28 cellular contexts compared by ENCODE assay signal in the genomic region with DNA sequence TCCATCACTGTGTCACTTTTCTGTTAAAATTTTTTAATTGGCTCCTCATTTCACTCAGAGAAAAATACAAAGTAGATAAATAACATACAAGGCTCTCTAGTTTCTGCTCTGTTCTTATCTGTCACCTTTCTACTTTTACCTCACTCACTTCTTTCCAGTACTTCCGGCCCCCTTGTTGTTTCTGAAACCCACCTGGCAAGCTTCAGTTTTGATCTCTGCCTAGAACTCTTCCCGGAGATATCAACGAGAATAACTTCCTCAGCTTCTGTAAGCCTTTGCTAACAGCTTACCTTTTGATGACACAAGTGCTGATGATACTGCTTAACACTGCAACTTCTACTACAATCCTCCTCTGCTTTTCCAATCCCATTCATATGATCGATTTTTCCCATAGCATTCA.
"Had no signal": no experiment of that assay in that cellular context is flagged by ENCODE, and none has a peak within 500 bp of the region (broad histone marks: within the 10 kb centered on the region; RNA-seq: fewer than 3 reads in every experiment).

No MANE protein-coding gene starts in this region.

- DNase-seq: activated CD4-positive, alpha-beta memory T cell treated with anti-CD3 and anti-CD28 coated beads for 36 hours; activated CD4-positive, alpha-beta T cell treated with anti-CD3 and anti-CD28 coated beads for 36 hours; activated CD4-positive, alpha-beta T cell treated with anti-CD3 and anti-CD28 coated beads, Interleukin-2, amount 10 ng/mL, durations not matched to agents 24 days and 14 days; activated CD4-positive, CD25-positive, alpha-beta regulatory T cell; activated CD4-positive, CD25-positive, alpha-beta regulatory T cell treated with anti-CD3 and anti-CD28 coated beads, Interleukin-2, amount 50 U/mL, for 72 hours; activated CD8-positive, alpha-beta memory T cell treated with anti-CD3 and anti-CD28 coated beads, Interleukin-2, amount 50 U/mL, for 48 hours; activated CD8-positive, alpha-beta T cell treated with anti-CD3 and anti-CD28 coated beads, Interleukin-2, amount 10 ng/mL, durations not matched to agents 7 days and 5 days; activated gamma-delta T cell; activated naive CD4-positive, alpha-beta T cell; activated naive CD4-positive, alpha-beta T cell treated with anti-CD3 and anti-CD28 coated beads, Interleukin-2, amount 50 U/mL, for 16 hours; activated T-cell treated with anti-CD3 and anti-CD28 coated beads for 4 hours; activated T-cell treated with anti-CD3 and anti-CD28 coated beads, Interleukin-2, amount 50 U/mL, for 24 hours; activated T-cell treated with anti-CD3 and anti-CD28 coated beads, Interleukin-2, amount 50 U/mL, for 72 hours; amniotic stem cell; aorta; body of pancreas; caudate nucleus; cortex of kidney; dermis blood vessel endothelial cell; effector CD4-positive, alpha-beta T cell; effector memory CD8-positive, alpha-beta T cell; erythroblast; foreskin keratinocyte; gastrocnemius medialis; glutamatergic neuron; heart left ventricle; T-helper 2 cell had no signal

- H3K36me3 ChIP-seq: esophagus muscularis mucosa, gastrocnemius medialis, heart left ventricle had no signal

- H3K4me1 ChIP-seq: body of pancreas, esophagus muscularis mucosa, foreskin keratinocyte, gastrocnemius medialis, heart left ventricle had no signal

- H3K4me3 ChIP-seq: body of pancreas, esophagus muscularis mucosa, gastrocnemius medialis, heart left ventricle had no signal

- H3K9me3 ChIP-seq: gastrocnemius medialis had no signal

- H3K27me3 ChIP-seq: body of pancreas, esophagus muscularis mucosa, foreskin keratinocyte, gastrocnemius medialis, heart left ventricle had no signal

- ATAC-seq: activated CD4-positive, alpha-beta T cell treated with anti-CD3 and anti-CD28 coated beads for 36 hours; activated CD8-positive, alpha-beta T cell treated with anti-CD3 and anti-CD28 coated beads, Interleukin-2, amount 10 ng/mL, durations not matched to agents 7 days and 5 days; activated T-cell treated with anti-CD3 and anti-CD28 coated beads, Interleukin-2, amount 50 U/mL, for 72 hours; body of pancreas; effector memory CD8-positive, alpha-beta T cell; foreskin keratinocyte; gastrocnemius medialis; heart left ventricle had no signal

- H3K27ac ChIP-seq: body of pancreas, esophagus muscularis mucosa, foreskin keratinocyte, gastrocnemius medialis, heart left ventricle had no signal
